In genomic region chr4:33073811-33074210, GRCh38 we compare ENCODE assay signal across 20 cellular contexts.
A peak's percentile ranks its signal among the peaks of the same experiment; 100 is the strongest.
DNase-seq lines count a peak whose midpoint lies in the region; ATAC-seq, FAIRE-seq and TF ChIP-seq lines count a peak whose summit lies in the region.
"Had no signal": no experiment of that assay in that cellular context is flagged by ENCODE, and none has a peak within 500 bp of the region (broad histone marks: within the 10 kb centered on the region; RNA-seq: fewer than 3 reads in every experiment).

No MANE protein-coding gene starts in this region.

- no peak overlapping the region for H3K4me3 Mint-ChIP-seq in activated T-cell treated with anti-CD3 and anti-CD28 coated beads, Interleukin-2, amount 50 U/mL, for 4 hours
- H3K4me3 Mint-ChIP-seq: CD14-positive monocyte, T-helper 17 cell had no signal

- H3K79me2 ChIP-seq in smooth muscle cell (ENCODE audit: low read depth) = no peaks in the 10 kb centered on the region
- H3K79me2 ChIP-seq: parathyroid adenoma had no signal

- no peaks in the 10 kb centered on the region for H3K27me3 ChIP-seq in smooth muscle cell (ENCODE audit: low read depth)
- H3K27me3 ChIP-seq: colonic mucosa, heart left ventricle had no signal

- H3K4me1 ChIP-seq in smooth muscle cell (ENCODE audit: low read depth) = peaks cover 12% of the 10 kb centered on the region
- H3K4me1 ChIP-seq: colonic mucosa, parathyroid adenoma had no signal

- H3K9ac ChIP-seq in smooth muscle cell (ENCODE audit: low read depth) = no peak overlapping the region
- H3K9ac ChIP-seq: parathyroid adenoma had no signal

- no peak for FAIRE-seq in HTR-8/SVneo (lab: Jason Lieb, UNC)
- FAIRE-seq: endothelial cell of umbilical vein had no signal

- H3K4me3 ChIP-seq in cardiac fibroblast (replicated peaks in 1 of 2; ENCODE audit: low read depth in 2 of 2, low read length in 2 of 2) = no peak overlapping the region
- H3K4me3 ChIP-seq in smooth muscle cell = no peak overlapping the region
- H3K4me3 ChIP-seq: colonic mucosa, heart left ventricle had no signal

- TF ChIP-seq CTCF in cardiac fibroblast (IDR thresholded peaks at IDR 0.05; ENCODE audit: low read depth, low read length) = no peak
- TF ChIP-seq CTCF in smooth muscle cell (IDR thresholded peaks at IDR 0.05; ENCODE audit: borderline replicate concordance, insufficient read depth, poor library complexity, severe bottlenecking) = no peak

- H3K36me3 Mint-ChIP-seq in activated T-cell treated with anti-CD3 and anti-CD28 coated beads, Interleukin-2, amount 50 U/mL, for 4 hours (ENCODE audit: insufficient read depth) = no peaks in the 10 kb centered on the region
- H3K36me3 Mint-ChIP-seq: CD14-positive monocyte had no signal

- no peak overlapping the region for H2AFZ ChIP-seq in smooth muscle cell (ENCODE audit: low read depth)
- H2AFZ ChIP-seq: parathyroid adenoma had no signal

- H3K9me3 ChIP-seq in smooth muscle cell (replicated peaks; ENCODE audit: low read depth) = peaks cover 4% of the 10 kb centered on the region
- H3K9me3 ChIP-seq: colonic mucosa had no signal

- H3K4me2 ChIP-seq in smooth muscle cell = peak overlapping the region; percentile 72

- DNase-seq in HTR-8/SVneo (ENCODE audit: insufficient read length, low spot score) = peak; percentile 14
- peak; percentile 65 to 83 for DNase-seq in cardiac fibroblast (ENCODE audit: low read depth in 2 of 2)
- DNase-seq in iris pigment epithelial cell (ENCODE audit: low read depth) = peak; percentile 78
- no peak for DNase-seq in smooth muscle cell (lab: John Stamatoyannopoulos, UW; ENCODE audit: unreplicated experiment)
- DNase-seq in activated T-cell treated with anti-CD3 and anti-CD28 coated beads, Interleukin-2, amount 50 U/mL, for 4 hours = no peak
- no peak for DNase-seq in HCEC 1CT
- DNase-seq: amygdala; colonic mucosa; heart left ventricle; NCI-H1436; NCI-H2227 treated with DMSO at 0.1 percent for 48 hours; stimulated activated CD4-positive, alpha-beta T cell treated with anti-CD3 and anti-CD28 coated beads, Interleukin-12 subunit alpha, Interleukin-12 subunit beta, amount 100 ng/mL, for 4 hours; stimulated activated naive CD8-positive, alpha-beta T cell treated with anti-CD3 and anti-CD28 coated beads, Interleukin-15, Interleukin-2, amounts not matched to agents 100 U/mL and 50 U/mL, for 24 hours; T-helper 17 cell; trophoblast cell had no signal

- WGBS in smooth muscle cell (ENCODE audit: low lambda C conversion rate) = 82% methylated on average over 1 of the region's 1 CpG

- H3K27me3 Mint-ChIP-seq in activated T-cell treated with anti-CD3 and anti-CD28 coated beads, Interleukin-2, amount 50 U/mL, for 4 hours (ENCODE audit: low read depth) = no peaks in the 10 kb centered on the region
- H3K27me3 Mint-ChIP-seq: T-helper 17 cell had no signal

- H3K9me3 Mint-ChIP-seq in activated T-cell treated with anti-CD3 and anti-CD28 coated beads, Interleukin-2, amount 50 U/mL, for 4 hours = peaks cover 12% of the 10 kb centered on the region

- no peaks in the 10 kb centered on the region for H3K36me3 ChIP-seq in smooth muscle cell (ENCODE audit: low read depth)
- H3K36me3 ChIP-seq: colonic mucosa, heart left ventricle had no signal

- no peaks in the 10 kb centered on the region for H3K4me1 Mint-ChIP-seq in activated T-cell treated with anti-CD3 and anti-CD28 coated beads, Interleukin-2, amount 50 U/mL, for 4 hours (ENCODE audit: low read depth)
- H3K4me1 Mint-ChIP-seq: CD14-positive monocyte, T-helper 17 cell had no signal

- H4K20me1 ChIP-seq in smooth muscle cell (ENCODE audit: low read depth) = no peaks in the 10 kb centered on the region

- ATAC-seq in activated T-cell treated with anti-CD3 and anti-CD28 coated beads, Interleukin-2, amount 50 U/mL, for 4 hours = no peak
- no peak for ATAC-seq in HG03025 (IDR thresholded peaks at IDR 0.05; ENCODE audit: low FRiP score, unreplicated experiment)
- ATAC-seq: heart left ventricle; Right ventricle myocardium inferior; stimulated activated naive CD8-positive, alpha-beta T cell treated with anti-CD3 and anti-CD28 coated beads, Interleukin-15, Interleukin-2, amounts not matched to agents 100 U/mL and 50 U/mL, for 24 hours; T-helper 17 cell had no signal

- H3F3A ChIP-seq in smooth muscle cell (ENCODE audit: low read depth) = no peaks in the 10 kb centered on the region

- H3K27ac ChIP-seq in smooth muscle cell (ENCODE audit: low read depth) = peak overlapping the region; percentile 31
- H3K27ac ChIP-seq: colonic mucosa, heart left ventricle, parathyroid adenoma had no signal

Comparison
In these comparisons a context has a peak if more than half of its experiments do, and no peak if none do; other contexts are left out.
1. DNase-seq: peak in HTR-8/SVneo (single experiment), cardiac fibroblast (2 of 2) and iris pigment epithelial cell (single experiment); none in smooth muscle cell (single experiment), activated T-cell treated with anti-CD3 and anti-CD28 coated beads, Interleukin-2, amount 50 U/mL, for 4 hours (single experiment) and HCEC 1CT (single experiment).